In genomic region chr1:170530972-170531757, GRCh38 we compare ENCODE assay signal across 8 cellular contexts. TPM values are rescaled to one million over a fixed set of nuclear protein-coding genes. Genes with fewer than 3 reads are reported as not detected.
DNase-seq lines count a peak whose midpoint lies in the region; ATAC-seq and TF ChIP-seq lines count a peak whose summit lies in the region.

No MANE protein-coding gene starts in this region.

- DNase-seq in hepatocyte (ENCODE audit: low spot score), result no peak
- peak; percentile 9 for DNase-seq in smooth muscle cell of the brain vasculature (ENCODE audit: low read depth, low spot score)
- no peak for DNase-seq in GM10248 (ENCODE audit: extremely low spot score)
- no peak for DNase-seq in activated naive CD4-positive, alpha-beta T cell treated with Interleukin-2 at 50 U/mL for 16 hours

- peak overlapping the region; percentile 75 for H2AFZ ChIP-seq in ACC112 (ENCODE audit: low read length, unreplicated experiment)
- peak overlapping the region; percentile 88 for H2AFZ ChIP-seq in SU-DHL-6 (ENCODE audit: low read depth, low read length, severe bottlenecking)
- peak overlapping the region; percentile 85 for H2AFZ ChIP-seq in hepatocyte

- CTCF ChIA-PET in GM10248 (lab: Yijun Ruan, JAX), result interaction anchor here (1.0 to 1.1 kb wide), 3 partner anchors 9 to 612 kb away, joined by 3 read pairs; no protein-coding TSS in a partner anchor

- H4K20me1 ChIP-seq in SU-DHL-6 (ENCODE audit: low read depth, low read length), result no peaks in the 10 kb centered on the region
- no peaks in the 10 kb centered on the region for H4K20me1 ChIP-seq in hepatocyte (ENCODE audit: insufficient read depth, poor library complexity, severe bottlenecking)

- H3K9me2 ChIP-seq in SU-DHL-6 (replicated peaks; ENCODE audit: insufficient read depth, low read length) (no peaks in the 10 kb centered on the region), hepatocyte (replicated peaks; ENCODE audit: insufficient read depth) (no peaks in the 10 kb centered on the region)

- ATAC-seq in GM19035 (IDR thresholded peaks at IDR 0.05; ENCODE audit: unreplicated experiment) (peak; percentile 1), HG02610 (IDR thresholded peaks at IDR 0.05; ENCODE audit: unreplicated experiment) (no peak)

- H3K4me3 ChIP-seq in ACC112 (ENCODE audit: low read depth, low read length) (peak overlapping the region; percentile 84), SU-DHL-6 (ENCODE audit: insufficient read depth, low read length, poor library complexity, severe bottlenecking) (peak overlapping the region; percentile 98), hepatocyte (peak overlapping the region; percentile 50)

- H3K4me2 ChIP-seq in SU-DHL-6 (ENCODE audit: low read depth, low read length, poor library complexity, severe bottlenecking), result peak overlapping the region; percentile 95
- peak overlapping the region; percentile 86 for H3K4me2 ChIP-seq in hepatocyte

- POLR2A ChIA-PET in GM10248 (lab: Yijun Ruan, JAX), result interaction anchor here (1.0 kb wide), 1 partner anchor 10 kb away, joined by 3 read pairs; no protein-coding TSS in a partner anchor

- H3K27me3 ChIP-seq in ACC112 (ENCODE audit: insufficient read depth, low read length), result no peaks in the 10 kb centered on the region
- no peaks in the 10 kb centered on the region for H3K27me3 ChIP-seq in SU-DHL-6 (ENCODE audit: low read length)
- peaks cover 2% of the 10 kb centered on the region for H3K27me3 ChIP-seq in hepatocyte

- H3K36me3 ChIP-seq in ACC112 (ENCODE audit: insufficient read depth, low read length) (peaks cover 12% of the 10 kb centered on the region), SU-DHL-6 (ENCODE audit: low read length) (no peaks in the 10 kb centered on the region; the same call in 1 of the 2 replicates), hepatocyte (replicated peaks; ENCODE audit: insufficient read depth, low read depth) (no peaks in the 10 kb centered on the region)

- peaks cover 40% of the 10 kb centered on the region for H3K79me2 ChIP-seq in ACC112 (ENCODE audit: control insufficient read depth, insufficient read depth, low read length, unreplicated experiment)
- peaks cover 40% of the 10 kb centered on the region for H3K79me2 ChIP-seq in SU-DHL-6 (ENCODE audit: insufficient read depth, low read length)
- H3K79me2 ChIP-seq in hepatocyte, result peaks cover 36% of the 10 kb centered on the region

- TF ChIP-seq CTCF in SU-DHL-6 (IDR thresholded peaks at IDR 0.05; ENCODE audit: insufficient read depth, low read length, poor library complexity, severe bottlenecking), result no peak
- no peak for TF ChIP-seq CTCF in hepatocyte (IDR thresholded peaks at IDR 0.05; ENCODE audit: poor library complexity)
- TF ChIP-seq CTCF in GM10248 (IDR thresholded peaks at IDR 0.05; ENCODE audit: control extremely low read depth, extremely low read depth, low read depth, missing control alignments), result no peak

- 0 out of 2 replicates have a peak, but pooled peaks cover 10% of the 10 kb centered on the region for H3F3A ChIP-seq in SU-DHL-6 (ENCODE audit: insufficient read depth)

- peak overlapping the region; percentile 71 for H3K9ac ChIP-seq in SU-DHL-6 (ENCODE audit: low read length)

- H3K27ac ChIP-seq in ACC112 (ENCODE audit: low read depth, low read length) (peak overlapping the region; percentile 95), SU-DHL-6 (ENCODE audit: low read depth, low read length) (peak overlapping the region; percentile 76), hepatocyte (peak overlapping the region; percentile 98)

- H3K4me1 ChIP-seq in ACC112 (ENCODE audit: control insufficient read depth, insufficient read depth, low read length, unreplicated experiment) (peaks cover 15% of the 10 kb centered on the region), hepatocyte (ENCODE audit: insufficient read depth) (no peaks in the 10 kb centered on the region)

- H3K9me3 ChIP-seq in SU-DHL-6 (ENCODE audit: insufficient read depth, low read length), result no peaks in the 10 kb centered on the region
- no peaks in the 10 kb centered on the region for H3K9me3 ChIP-seq in hepatocyte (ENCODE audit: low read depth)

- WGBS in hepatocyte (ENCODE audit: low lambda C conversion rate, missing lambda C conversion rate), result 50% methylated on average over 29 of the region's 29 CpGs

RNA-seq across cellular contexts. Expression of gene GORAB, which starts 0.8 kb away (rescaled TPM):
- total RNA-seq in hepatocyte, result 13.7 and 16.9 TPM in 2 replicates
- 6.7 and 10.9 TPM in 2 replicates for polyA plus RNA-seq in hepatocyte
